24 cellular contexts compared by ENCODE assay signal in the genomic region with DNA sequence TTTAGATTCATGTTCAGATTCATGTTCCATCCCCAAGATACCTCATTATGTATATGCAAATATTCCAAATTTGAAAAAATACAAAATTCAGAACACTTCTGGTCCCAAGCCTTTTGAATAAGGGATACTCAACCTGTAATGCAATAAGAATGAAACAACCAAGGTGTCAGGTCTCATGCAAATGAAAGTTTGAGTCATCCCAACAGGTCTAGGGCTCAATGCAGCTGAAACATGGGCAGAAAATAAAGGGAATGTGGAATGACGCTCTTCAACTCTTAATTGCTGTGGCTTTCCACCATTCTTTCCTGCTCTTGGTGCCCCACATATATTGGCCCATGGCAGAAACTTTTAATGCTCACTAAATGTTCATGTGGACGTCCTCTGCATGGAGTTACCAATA.
"Had no signal": no experiment of that assay in that cellular context is flagged by ENCODE, and none has a peak within 500 bp of the region (broad histone marks: within the 10 kb centered on the region; RNA-seq: fewer than 3 reads in every experiment).

No MANE protein-coding gene starts in this region.

- H3K4me2 ChIP-seq: hepatocyte had no signal

- H3K79me2 ChIP-seq: hepatocyte had no signal

- H3K27me3 ChIP-seq: dorsolateral prefrontal cortex, gastroesophageal sphincter, hepatocyte, left lung, neutrophil, pancreas, stomach, thyroid gland had no signal

- FAIRE-seq: kidney, pancreas had no signal

- H3K9me3 ChIP-seq: gastroesophageal sphincter, mucosa of descending colon, neutrophil, pancreas, thyroid gland had no signal

- ATAC-seq: esophagus mucosa; gastroesophageal sphincter; heart left ventricle; left cardiac atrium; left lung; mucosa of descending colon; natural killer cell treated with Interleukin-12 subunit alpha and Interleukin-12 subunit beta and Interleukin-15 and Interleukin-18, amount 100 ng/mL, for 72 hours; pancreas; sciatic nerve; stimulated activated effector memory CD8-positive, alpha-beta T cell treated with anti-CD3 and anti-CD28 coated beads, Interleukin-12 subunit alpha, Interleukin-12 subunit beta, amount 100 ng/mL, for 72 hours had no signal

- H3K27ac ChIP-seq: dorsolateral prefrontal cortex, epithelial cell of prostate, gastroesophageal sphincter, heart left ventricle, hepatocyte, left lung, neutrophil, pancreas, stomach, thyroid gland had no signal

- H3K4me1 ChIP-seq: gastroesophageal sphincter, heart left ventricle, left lung, thyroid gland had no signal

- H3K4me3 ChIP-seq: dorsolateral prefrontal cortex, gastroesophageal sphincter, heart left ventricle, hepatocyte, left lung, mucosa of descending colon, pancreas, stomach, thyroid gland had no signal

- H2AFZ ChIP-seq: hepatocyte had no signal

- H3K36me3 ChIP-seq: gastroesophageal sphincter, heart left ventricle, left lung, neutrophil, pancreas, stomach, thyroid gland had no signal

- DNase-seq: dorsolateral prefrontal cortex; effector CD4-positive, alpha-beta T cell; foreskin fibroblast; heart left ventricle; kidney; left cardiac atrium; left lung; mammary epithelial cell; mucosa of descending colon; naive B cell; pancreas; stimulated activated CD4-positive, alpha-beta T cell treated with anti-CD3 and anti-CD28 coated beads, Interleukin-2, amount 100 ng/mL, for 24 hours; stimulated activated CD4-positive, alpha-beta T cell treated with anti-CD3 and anti-CD28 coated beads, Interleukin-4, amount 100 ng/mL, for 24 hours; stimulated activated naive CD4-positive, alpha-beta T cell treated with Interleukin-2 at 50 U/mL for 16 hours; stomach; thyroid gland had no signal
